Comparison of ENCODE assay signal across 13 cellular contexts in the genomic region with DNA sequence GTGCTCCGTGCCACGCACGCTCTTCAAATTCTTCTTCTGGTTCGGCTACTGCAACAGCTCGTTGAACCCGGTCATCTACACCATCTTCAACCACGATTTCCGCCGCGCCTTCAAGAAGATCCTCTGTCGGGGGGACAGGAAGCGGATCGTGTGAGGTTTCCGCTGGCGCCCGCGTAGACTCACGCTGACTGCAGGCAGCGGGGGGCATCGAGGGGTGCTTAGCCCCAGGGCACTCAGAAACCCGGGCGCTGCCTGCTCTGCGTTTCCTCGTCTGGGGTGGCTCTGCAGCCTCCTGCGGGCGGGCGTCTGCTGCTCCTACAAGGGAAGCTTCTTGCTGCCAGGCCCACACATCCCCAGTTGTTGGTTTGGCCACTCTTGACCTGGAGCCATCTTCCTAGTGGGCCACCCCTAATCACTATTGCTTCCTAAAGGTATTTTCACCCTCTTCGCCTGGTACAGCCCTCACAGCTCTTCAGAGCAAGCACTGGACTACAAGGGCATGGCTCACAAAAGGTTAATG. TPM values are rescaled to one million over a fixed set of nuclear protein-coding genes. Genes with fewer than 3 reads are reported as not detected.
DNase-seq lines count a peak whose midpoint lies in the region; ATAC-seq and TF ChIP-seq lines count a peak whose summit lies in the region.
"Had no signal": no experiment of that assay in that cellular context is flagged by ENCODE, and none has a peak within 500 bp of the region (broad histone marks: within the 10 kb centered on the region; RNA-seq: fewer than 3 reads in every experiment).

No MANE protein-coding gene starts in this region.

- H3K4me1 ChIP-seq in right atrium auricular region, result peaks cover 0 to 31% of the 10 kb centered on the region in 2 donors
- H3K4me1 ChIP-seq in duodenal mucosa (ENCODE audit: control insufficient read depth in 1 of 2, insufficient read depth in 2 of 2, low read length in 2 of 2), result peaks cover 0 to 10% of the 10 kb centered on the region in 2 donors
- H3K4me1 ChIP-seq in vagina, result peaks cover 39% of the 10 kb centered on the region
- H3K4me1 ChIP-seq in lower lobe of right lung, result peaks cover 24% of the 10 kb centered on the region

- H3K4me3 ChIP-seq in right atrium auricular region (no peak overlapping the region), duodenal mucosa (ENCODE audit: low read depth in 1 of 2, low read length in 2 of 2) (peak overlapping the region; percentile 28 to 29), vagina (peak overlapping the region; percentile 44 to 52), lower lobe of right lung (no peak overlapping the region)
- H3K4me3 ChIP-seq: colonic mucosa, GM12878 had no signal

- H3K27me3 ChIP-seq in right atrium auricular region (peaks cover 14 to 28% of the 10 kb centered on the region in 2 donors), duodenal mucosa (ENCODE audit: control insufficient read depth in 1 of 2, insufficient read depth in 2 of 2, low read length in 2 of 2) (peaks cover 7 to 11% of the 10 kb centered on the region in 2 donors), vagina (no peaks in the 10 kb centered on the region), lower lobe of right lung (ENCODE audit: low read depth) (peaks cover 51% of the 10 kb centered on the region)

- peak overlapping the region; percentile 75 for H3K4me3 Mint-ChIP-seq in nephron progenitor cell

- H3K9me3 ChIP-seq in right atrium auricular region (no peaks in the 10 kb centered on the region), duodenal mucosa (ENCODE audit: control insufficient read depth in 1 of 2, low read length in 2 of 2) (no peaks in the 10 kb centered on the region), vagina (no peaks in the 10 kb centered on the region), lower lobe of right lung (no peaks in the 10 kb centered on the region)
- H3K9me3 ChIP-seq: colonic mucosa, tibial nerve had no signal

- H3K9ac ChIP-seq in duodenal mucosa (ENCODE audit: low read depth in 1 of 2, low read length in 2 of 2), result peak overlapping the region in 1 of 2 donors; percentile 12

- no peak for TF ChIP-seq POLR2A in vagina (IDR thresholded peaks at IDR 0.05)

- peak; percentile 48 for DNase-seq in right atrium auricular region (ENCODE audit: low spot score)
- no peak for DNase-seq in Right ventricle myocardium inferior (ENCODE audit: missing footprints)
- DNase-seq in nephron progenitor cell, result no peak
- DNase-seq in vagina (ENCODE audit: extremely low spot score in 2 of 2), result peak; percentile 81 to 96
- DNase-seq in lower lobe of right lung, result no peak
- no peak for DNase-seq in HuH-7 (ENCODE audit: low spot score)
- no peak for DNase-seq in NCI-H1930 (lab: John Stamatoyannopoulos, UW)
- DNase-seq: colonic mucosa, NCI-H2171, occipital lobe had no signal

- H3K9me3 Mint-ChIP-seq in nephron progenitor cell, result peaks cover 9% of the 10 kb centered on the region

- peaks cover 73% of the 10 kb centered on the region for H3K27me3 Mint-ChIP-seq in nephron progenitor cell (ENCODE audit: low read depth, poor library complexity)

- H3K27ac ChIP-seq in right atrium auricular region (no peak overlapping the region), duodenal mucosa (ENCODE audit: low read depth, low read length) (no peak overlapping the region), vagina (peak overlapping the region; percentile 77), lower lobe of right lung (no peak overlapping the region)
- H3K27ac ChIP-seq: colonic mucosa had no signal

- no peaks in the 10 kb centered on the region for H3K36me3 ChIP-seq in right atrium auricular region
- no peaks in the 10 kb centered on the region for H3K36me3 ChIP-seq in duodenal mucosa (ENCODE audit: control insufficient read depth in 1 of 2, insufficient read depth in 2 of 2, low read length in 2 of 2)
- H3K36me3 ChIP-seq in vagina, result no peaks in the 10 kb centered on the region
- no peaks in the 10 kb centered on the region for H3K36me3 ChIP-seq in lower lobe of right lung
- H3K36me3 ChIP-seq: colonic mucosa, tibial nerve had no signal

- TF ChIP-seq CTCF in right atrium auricular region (IDR thresholded peaks at IDR 0.05) (no peak), nephron progenitor cell (IDR thresholded peaks at IDR 0.05) (no peak), vagina (IDR thresholded peaks at IDR 0.05) (no peak), lower lobe of right lung (IDR thresholded peaks at IDR 0.05) (no peak)

- no peaks in the 10 kb centered on the region for H3K36me3 Mint-ChIP-seq in nephron progenitor cell (ENCODE audit: low read depth)

- H3K27ac Mint-ChIP-seq in nephron progenitor cell, result no peak overlapping the region

- ATAC-seq in Right ventricle myocardium inferior (no peak), lower lobe of right lung (no peak)
- ATAC-seq: GM12878 had no signal

- intact Hi-C loops in Right ventricle myocardium inferior (cut with DNase I) (loop anchor here (5.0 kb wide), 2 partner anchors 128 to 518 kb away; no protein-coding TSS in a partner anchor), vagina (cut with DNase I) (no loop called here), lower lobe of right lung (cut with DNase I) (no loop called here)

- H3K4me1 Mint-ChIP-seq in nephron progenitor cell, result peaks cover 30% of the 10 kb centered on the region

RNA-seq across cellular contexts. Expression of gene ADRA2A, which starts 2.5 kb away (rescaled TPM):
- total RNA-seq in right atrium auricular region (1 to 10 TPM; 1.2 to 1.4 TPM), Right ventricle myocardium inferior (1.0 TPM), vagina (14.2 TPM), lower lobe of right lung (3.8 TPM)

Comparison
In these comparisons a context has a peak if more than half of its experiments do, and no peak if none do; other contexts are left out.
1. DNase-seq: peak in right atrium auricular region (single experiment) and vagina (2 of 2); none in Right ventricle myocardium inferior (single experiment), nephron progenitor cell (single experiment), lower lobe of right lung (single experiment), HuH-7 (single experiment) and NCI-H1930 (0 of 2).
2. H3K4me3 ChIP-seq: peak in duodenal mucosa (2 of 2) and vagina (2 of 2); none in right atrium auricular region (0 of 2) and lower lobe of right lung (single experiment).